ENCODE assay signal across 8 cellular contexts in the genomic region with DNA sequence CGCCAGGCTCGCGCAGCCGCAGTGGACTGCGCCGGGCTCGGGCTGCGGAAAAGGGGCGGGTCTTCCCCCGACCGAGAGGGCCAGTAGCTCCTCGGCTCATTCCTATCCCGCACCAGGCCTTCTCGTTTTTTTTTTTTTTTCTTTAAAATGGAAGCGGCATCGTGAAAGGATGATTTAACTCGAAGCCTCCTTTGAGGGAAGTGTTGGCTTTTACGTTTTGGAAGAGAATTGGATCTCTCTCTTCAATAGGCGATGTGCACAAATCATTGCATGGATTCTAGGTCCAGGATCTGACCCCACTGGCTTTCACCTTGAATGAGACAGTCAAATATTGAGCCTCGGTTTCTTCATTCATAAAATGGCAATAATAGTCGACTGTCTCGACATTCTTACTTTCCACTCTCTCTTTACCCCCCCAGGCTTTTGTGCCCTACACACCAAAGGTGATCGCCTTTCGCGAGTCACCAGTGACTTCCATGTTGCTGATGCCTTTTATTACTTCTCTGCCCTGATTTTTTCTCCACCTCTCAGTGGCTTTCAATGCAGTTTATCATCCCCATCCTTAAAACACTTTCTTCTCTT. TPM values are rescaled to one million over a fixed set of nuclear protein-coding genes. Genes with fewer than 3 reads are reported as not detected.
A peak's percentile ranks its signal among the peaks of the same experiment; 100 is the strongest.
DNase-seq lines count a peak whose midpoint lies in the region; ATAC-seq and TF ChIP-seq lines count a peak whose summit lies in the region.

No MANE protein-coding gene starts in this region.

- DNase-seq in NCI-H345 treated with DMSO at 0.1 percent for 48 hours (lab: John Stamatoyannopoulos, UW; ENCODE audit: unreplicated experiment) (peak; percentile 1), NCI-H345 (lab: John Stamatoyannopoulos, UW) (no peak), HL-60 (ENCODE audit: low read depth in 1 of 2, low spot score in 1 of 2) (no peak), T-helper 17 cell (no peak), fibroblast of gingiva (ENCODE audit: low read depth) (peak; percentile 55), osteoblast (ENCODE audit: insufficient read length, low spot score, missing footprints) (peak; percentile 99)
- no peak for DNase-seq in effector CD8-positive, alpha-beta T cell (lab: John Stamatoyannopoulos, UW)

- H3K27ac Mint-ChIP-seq in T-helper 17 cell: peak overlapping the region; percentile 59

- H3K4me2 ChIP-seq in osteoblast (ENCODE audit: insufficient read depth, low read length): peak overlapping the region; percentile 82

- H3K4me3 ChIP-seq in HL-60 (replicated peaks; ENCODE audit: insufficient read depth, low read length) (peak overlapping the region; percentile 92), osteoblast (ENCODE audit: insufficient read depth, low read length) (peak overlapping the region; percentile 89)

- peak overlapping the region; percentile 86 for H2AFZ ChIP-seq in osteoblast (ENCODE audit: low read length)

- peaks cover 3% of the 10 kb centered on the region for H3K36me3 Mint-ChIP-seq in T-helper 17 cell (ENCODE audit: low read depth)

- no peaks in the 10 kb centered on the region for H3K27me3 ChIP-seq in HL-60 (ENCODE audit: insufficient read depth, poor library complexity, severe bottlenecking)
- H3K27me3 ChIP-seq in osteoblast (ENCODE audit: insufficient read depth, low read length): peaks cover 4% of the 10 kb centered on the region

- H3K4me1 Mint-ChIP-seq in T-helper 17 cell: peaks cover 17% of the 10 kb centered on the region

- no peak overlapping the region for H3K27ac ChIP-seq in HL-60 (replicated peaks)
- H3K27ac ChIP-seq in osteoblast (ENCODE audit: low read depth, low read length): no peak overlapping the region

- ATAC-seq in T-helper 17 cell (no peak), GM18511 (IDR thresholded peaks at IDR 0.05; ENCODE audit: unreplicated experiment) (no peak)

- H3K9me3 ChIP-seq in T-helper 17 cell (ENCODE audit: control insufficient read depth, low read length, poor library complexity, severe bottlenecking): no peaks in the 10 kb centered on the region
- H3K9me3 ChIP-seq in osteoblast (ENCODE audit: low read depth, low read length): no peaks in the 10 kb centered on the region

- H3K36me3 ChIP-seq in osteoblast (ENCODE audit: insufficient read depth, low read length): no peaks in the 10 kb centered on the region

- peaks cover 9% of the 10 kb centered on the region for H3K4me1 ChIP-seq in osteoblast (ENCODE audit: insufficient read depth, low read length)

- peaks cover 3% of the 10 kb centered on the region for H3K27me3 Mint-ChIP-seq in T-helper 17 cell

- TF ChIP-seq CTCF in HL-60 (IDR thresholded peaks at IDR 0.05; ENCODE audit: insufficient read depth, low read length) (no peak), osteoblast (IDR thresholded peaks at IDR 0.05; ENCODE audit: extremely low read depth, low read depth, low read length) (no peak)

- no peaks in the 10 kb centered on the region for H4K20me1 ChIP-seq in osteoblast (ENCODE audit: insufficient read depth, low read length)

- peak overlapping the region; percentile 82 for H3K4me3 Mint-ChIP-seq in T-helper 17 cell

- peaks cover 18% of the 10 kb centered on the region for H3K79me2 ChIP-seq in osteoblast (ENCODE audit: insufficient read depth, low read length)

RNA-seq across cellular contexts. Expression of gene DTNBP1, which starts 0.3 kb away (rescaled TPM):
- total RNA-seq in T-helper 17 cell: 10 to 100 TPM; 16.1 to 18.4 TPM
- 5.8 and 9.1 TPM in 2 replicates for total RNA-seq in osteoblast

Comparison
In these comparisons a context has a peak if more than half of its experiments do, and no peak if none do; other contexts are left out.
1. DNase-seq: peak in NCI-H345 treated with DMSO at 0.1 percent for 48 hours (single experiment), fibroblast of gingiva (single experiment) and osteoblast (single experiment); none in NCI-H345 (single experiment), HL-60 (0 of 2), T-helper 17 cell (0 of 3) and effector CD8-positive, alpha-beta T cell (single experiment).